ENCODE assay signal across 8 cellular contexts in genomic region chr12:57215668-57216013, GRCh38. TPM values are rescaled to one million over a fixed set of nuclear protein-coding genes. Genes with fewer than 3 reads are reported as not detected.
DNase-seq lines count a peak whose midpoint lies in the region; ATAC-seq, FAIRE-seq and TF ChIP-seq lines count a peak whose summit lies in the region.

No MANE protein-coding gene starts in this region.

- FAIRE-seq in D721Med (lab: Jason Lieb, UNC): no peak

- H3K4me3 Mint-ChIP-seq in type B pancreatic cell: peak overlapping the region; percentile 86

- DNase-seq in stimulated activated CD4-positive, alpha-beta T cell treated with anti-CD3 and anti-CD28 coated beads, Interleukin-1b, Interleukin-23, amount 100 ng/mL, for 48 hours: peak; percentile 38
- DNase-seq in stimulated activated CD4-positive, alpha-beta T cell treated with anti-CD3 and anti-CD28 coated beads, Interleukin-12 subunit alpha, Interleukin-12 subunit beta, amount 100 ng/mL, for 4 hours: no peak
- peak; percentile 57 for DNase-seq in NCI-H69 (lab: John Stamatoyannopoulos, UW)
- DNase-seq in epithelial cell of esophagus (ENCODE audit: low read depth): peak; percentile 53
- DNase-seq in type B pancreatic cell (ENCODE audit: extremely low spot score, unreplicated experiment): no peak
- DNase-seq in mucosa of gallbladder (ENCODE audit: low spot score): no peak
- DNase-seq in D721Med (ENCODE audit: insufficient read length, low spot score): no peak

- H3K27ac Mint-ChIP-seq in type B pancreatic cell: peak overlapping the region; percentile 97

- peaks cover 52% of the 10 kb centered on the region for H3K4me1 Mint-ChIP-seq in type B pancreatic cell (ENCODE audit: unreplicated experiment)

- peaks cover 60% of the 10 kb centered on the region for H3K27me3 Mint-ChIP-seq in type B pancreatic cell

- no peaks in the 10 kb centered on the region for H3K36me3 Mint-ChIP-seq in type B pancreatic cell

- H3K9me3 Mint-ChIP-seq in type B pancreatic cell: no peaks in the 10 kb centered on the region

- TF ChIP-seq CTCF in epithelial cell of esophagus (IDR thresholded peaks at IDR 0.05; ENCODE audit: insufficient read depth, low read depth, low read length, missing control alignments): no peak
- no peak for TF ChIP-seq CTCF in type B pancreatic cell (conservative IDR thresholded peaks at IDR 0.05)
- no peak for TF ChIP-seq CTCF in D721Med (IDR thresholded peaks at IDR 0.05; ENCODE audit: insufficient read depth, missing control alignments)

- H3K4me3 ChIP-seq in epithelial cell of esophagus (ENCODE audit: low read length): no peak overlapping the region

- ATAC-seq in GM21367 (IDR thresholded peaks at IDR 0.05; ENCODE audit: unreplicated experiment): no peak

RNA-seq across cellular contexts. Expression of gene NXPH4, which starts 1.0 kb away (rescaled TPM):
- total RNA-seq in type B pancreatic cell (ENCODE audit: low replicate concordance) (15.1 and 45.5 TPM in 2 replicates), mucosa of gallbladder (0.83 TPM)

RNA-seq across cellular contexts. Expression of gene SHMT2, which starts 13.9 kb away (rescaled TPM):
- 108 and 131 TPM in 2 replicates for total RNA-seq in type B pancreatic cell (ENCODE audit: low replicate concordance)
- 65.1 TPM for total RNA-seq in mucosa of gallbladder

RNA-seq across cellular contexts. Expression of gene STAC3, which starts 35.3 kb away (rescaled TPM):
- total RNA-seq in type B pancreatic cell (ENCODE audit: low replicate concordance) (1.6 and 4.8 TPM in 2 replicates), mucosa of gallbladder (3.6 TPM)

Comparison
In these comparisons a context has a peak if more than half of its experiments do, and no peak if none do; other contexts are left out.
1. DNase-seq: peak in stimulated activated CD4-positive, alpha-beta T cell treated with anti-CD3 and anti-CD28 coated beads, Interleukin-1b, Interleukin-23, amount 100 ng/mL, for 48 hours (single experiment), NCI-H69 (single experiment) and epithelial cell of esophagus (single experiment); none in stimulated activated CD4-positive, alpha-beta T cell treated with anti-CD3 and anti-CD28 coated beads, Interleukin-12 subunit alpha, Interleukin-12 subunit beta, amount 100 ng/mL, for 4 hours (single experiment), type B pancreatic cell (single experiment), mucosa of gallbladder (single experiment) and D721Med (single experiment).